1 cellular context compared by ENCODE assay signal in the genomic region with DNA sequence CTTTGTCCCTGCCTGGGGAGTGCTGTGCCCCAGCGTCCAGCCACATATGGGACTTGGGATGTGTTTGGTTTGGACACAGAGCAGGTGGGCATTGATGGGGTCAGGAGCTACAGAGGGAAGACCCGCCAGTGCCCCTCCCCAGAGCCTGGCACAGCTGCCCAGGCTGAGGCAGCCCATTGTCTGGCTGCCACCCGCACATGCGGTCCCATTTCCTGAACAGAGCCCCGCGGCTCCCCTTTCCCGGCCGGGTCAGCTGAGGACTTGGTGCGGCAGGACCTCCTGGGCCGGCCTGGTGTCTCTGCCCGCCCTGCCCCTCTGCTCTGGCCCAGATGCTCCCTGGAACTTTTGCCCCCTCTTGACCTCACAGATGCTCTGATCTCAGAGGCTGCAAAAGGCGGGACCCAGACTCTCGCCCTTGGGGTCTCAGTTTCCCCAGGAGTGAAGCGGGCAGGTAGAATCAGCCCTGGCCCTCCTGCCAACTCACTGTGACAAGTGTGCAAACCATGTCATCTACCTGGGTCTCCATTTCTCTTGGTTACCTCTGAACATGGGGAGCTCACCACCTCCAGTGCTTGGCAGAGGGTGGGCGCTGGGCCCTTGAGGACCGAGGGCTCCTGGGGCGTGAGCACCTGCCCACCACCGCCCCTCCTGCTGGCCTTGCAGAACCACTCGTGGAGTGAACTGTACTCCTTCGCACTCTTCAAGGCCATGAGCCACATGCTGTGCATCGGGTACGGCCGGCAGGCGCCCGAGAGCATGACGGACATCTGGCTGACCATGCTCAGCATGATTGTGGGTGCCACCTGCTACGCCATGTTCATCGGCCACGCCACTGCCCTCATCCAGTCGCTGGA.
TF ChIP-seq lines count a peak whose summit lies in the region.

No MANE protein-coding gene starts in this region.

TF ChIP-seq in H1, 55 proteins besides CTCF, POLR2A, EP300 and RAD21:
- TF ChIP-seq SAP30 (IDR thresholded peaks at IDR 0.05; ENCODE audit: insufficient read depth, insufficient replicate concordance, low read length) (no peak), KDM1A (IDR thresholded peaks at IDR 0.05; ENCODE audit: borderline replicate concordance, low read length) (peak; percentile 75; the same call in 1 of the 2 replicates)
TF ChIP-seq in H1: peak in this region for 1.
